Comparison of ENCODE assay signal across 1 cellular context in genomic region chr2:45567974-45568789, GRCh38.
TF ChIP-seq lines count a peak whose summit lies in the region.

No MANE protein-coding gene starts in this region.

TF ChIP-seq in GM12878, 131 proteins besides CTCF, POLR2A, EP300 and RAD21 (continued from another document and continues in another):
- TF ChIP-seq ATF2 (IDR thresholded peaks at IDR 0.05; ENCODE audit: low read length) (peak; percentile 78), RFX5 (IDR thresholded peaks at IDR 0.05; ENCODE audit: low read depth, low read length) (no peak), BHLHE40 (IDR thresholded peaks at IDR 0.05; ENCODE audit: borderline replicate concordance in 1 of 2, low read depth in 2 of 2, low read length in 1 of 2) (no peak), RB1 (IDR thresholded peaks at IDR 0.05; ENCODE audit: borderline replicate concordance) (no peak), FOXK2 (IDR thresholded peaks at IDR 0.05) (no peak), JUND (IDR thresholded peaks at IDR 0.05; ENCODE audit: low read depth, low read length) (no peak), TARDBP (IDR thresholded peaks at IDR 0.05; ENCODE audit: borderline replicate concordance) (no peak), NR2F1 (conservative IDR thresholded peaks at IDR 0.05) (no peak), TCF12 (IDR thresholded peaks at IDR 0.05; ENCODE audit: low read depth, low read length) (no peak), ESRRA (IDR thresholded peaks at IDR 0.05; ENCODE audit: low read length) (no peak), BCL3 (IDR thresholded peaks at IDR 0.05; ENCODE audit: borderline replicate concordance, insufficient read depth, low read depth, low read length, poor library complexity, severe bottlenecking) (no peak), HDAC2 (IDR thresholded peaks at IDR 0.05) (no peak), CBFB (IDR thresholded peaks at IDR 0.05; ENCODE audit: low read depth) (0 out of 2 replicates have a peak, but pooled peaks have one; percentile 25), E2F4 (IDR thresholded peaks at IDR 0.05; ENCODE audit: low read depth, low read length) (no peak), POLR2AphosphoS2 (IDR thresholded peaks at IDR 0.05; ENCODE audit: low read depth, low read length) (no peak), IRF3 (IDR thresholded peaks at IDR 0.05) (no peak), BCLAF1 (IDR thresholded peaks at IDR 0.05) (no peak), SMAD1 (IDR thresholded peaks at IDR 0.05; ENCODE audit: low read depth, partially characterized antibody) (no peak), PML (IDR thresholded peaks at IDR 0.05; ENCODE audit: low read length) (0 out of 2 replicates have a peak, but pooled peaks have one; percentile 34), CHD4 (IDR thresholded peaks at IDR 0.05) (no peak), JUNB (IDR thresholded peaks at IDR 0.05) (peak; percentile 33; the same call in 1 of the 2 replicates), BACH1 (IDR thresholded peaks at IDR 0.05; ENCODE audit: borderline replicate concordance) (no peak), USF1 (IDR thresholded peaks at IDR 0.05; ENCODE audit: borderline replicate concordance, extremely low read length, insufficient read depth, low read depth, low read length) (no peak), SMAD5 (IDR thresholded peaks at IDR 0.05; ENCODE audit: low read depth) (no peak), IRF5 (IDR thresholded peaks at IDR 0.05; ENCODE audit: borderline replicate concordance) (no peak), RELA (IDR thresholded peaks at IDR 0.05; ENCODE audit: borderline replicate concordance, partially characterized antibody) (no peak), NFIC (IDR thresholded peaks at IDR 0.05; ENCODE audit: low read depth, low read length) (peak; percentile 79), ZNF24 (IDR thresholded peaks at IDR 0.05) (no peak; the same call in 1 of the 2 replicates), CHD1 (IDR thresholded peaks at IDR 0.05; ENCODE audit: low read depth, low read length) (no peak), ETV6 (conservative IDR thresholded peaks at IDR 0.05 in 1 of 2, IDR thresholded peaks at IDR 0.05 in 1 of 2; ENCODE audit: borderline replicate concordance in 1 of 2, low read depth in 1 of 2) (peak in 1 of 2 experiments; percentile 98; a peak in 2 of 4 replicates), RUNX3 (IDR thresholded peaks at IDR 0.05; ENCODE audit: low read length) (peak; percentile 66), CEBPB (IDR thresholded peaks at IDR 0.05; ENCODE audit: borderline replicate concordance in 1 of 2, low read depth in 2 of 2, low read length in 2 of 2) (no peak), SP1 (IDR thresholded peaks at IDR 0.05; ENCODE audit: low read depth, low read length) (no peak), MXI1 (IDR thresholded peaks at IDR 0.05; ENCODE audit: low read depth, low read length) (0 out of 2 replicates have a peak, but pooled peaks have one; percentile 22), CEBPZ (IDR thresholded peaks at IDR 0.05; ENCODE audit: low read depth, low read length) (no peak), BRCA1 (IDR thresholded peaks at IDR 0.05; ENCODE audit: low read depth, low read length) (no peak), USF2 (IDR thresholded peaks at IDR 0.05; ENCODE audit: borderline replicate concordance, low read depth, low read length) (no peak), MTA3 (IDR thresholded peaks at IDR 0.05; ENCODE audit: borderline replicate concordance, low read length) (no peak), NFYA (IDR thresholded peaks at IDR 0.05; ENCODE audit: borderline replicate concordance, low read depth, low read length) (no peak), SUPT20H (IDR thresholded peaks at IDR 0.05; ENCODE audit: borderline replicate concordance, control insufficient read depth, low read depth, low read length) (no peak), SIN3A (IDR thresholded peaks at IDR 0.05; ENCODE audit: low read depth, low read length) (no peak), RBBP5 (conservative IDR thresholded peaks at IDR 0.05) (no peak), ZNF384 (IDR thresholded peaks at IDR 0.05; ENCODE audit: borderline replicate concordance, low read depth, low read length) (no peak), REST (IDR thresholded peaks at IDR 0.05; ENCODE audit: low read depth, low read length) (no peak), CHD2 (IDR thresholded peaks at IDR 0.05; ENCODE audit: borderline replicate concordance, low read depth, low read length) (no peak), RAD51 (IDR thresholded peaks at IDR 0.05) (no peak), SIX5 (IDR thresholded peaks at IDR 0.05; ENCODE audit: low read depth, low read length, severe bottlenecking) (peak; percentile 25), NFXL1 (IDR thresholded peaks at IDR 0.05; ENCODE audit: borderline replicate concordance) (no peak)
